ENCODE assay signal across 21 cellular contexts in genomic region chr6:142543576-142543975, GRCh38.
A peak's percentile ranks its signal among the peaks of the same experiment; 100 is the strongest.
DNase-seq lines count a peak whose midpoint lies in the region; ATAC-seq, FAIRE-seq and TF ChIP-seq lines count a peak whose summit lies in the region.
"Had no signal": no experiment of that assay in that cellular context is flagged by ENCODE, and none has a peak within 500 bp of the region (broad histone marks: within the 10 kb centered on the region; RNA-seq: fewer than 3 reads in every experiment).

No MANE protein-coding gene starts in this region.

- no peak overlapping the region for H3K9ac ChIP-seq in Loucy (ENCODE audit: low read depth, low read length, poor library complexity, severe bottlenecking)

- no peak overlapping the region for H3K27ac ChIP-seq in coronary artery
- H3K27ac ChIP-seq: 22Rv1, SK-N-MC had no signal

- no peaks in the 10 kb centered on the region for H3K9me3 ChIP-seq in Loucy (ENCODE audit: insufficient read depth, low read depth, low read length)

- no peaks in the 10 kb centered on the region for H3K36me3 ChIP-seq in Loucy (ENCODE audit: insufficient read depth, low read length)

- H3F3A ChIP-seq in Loucy (ENCODE audit: low read depth): no peaks in the 10 kb centered on the region

- TF ChIP-seq CTCF in Loucy (conservative IDR thresholded peaks at IDR 0.05; ENCODE audit: low read length) (no peak), coronary artery (IDR thresholded peaks at IDR 0.05) (no peak)

- no peaks in the 10 kb centered on the region for H3K9me3 Mint-ChIP-seq in activated T-cell treated with anti-CD3 and anti-CD28 coated beads, Interleukin-2, amount 50 U/mL, for 24 hours
- H3K9me3 Mint-ChIP-seq in activated T-cell treated with anti-CD3 and anti-CD28 coated beads, Interleukin-2, amount 50 U/mL, for 72 hours: no peaks in the 10 kb centered on the region

- no peaks in the 10 kb centered on the region for H3K36me3 Mint-ChIP-seq in activated T-cell treated with anti-CD3 and anti-CD28 coated beads, Interleukin-2, amount 50 U/mL, for 24 hours (ENCODE audit: low read depth)
- H3K36me3 Mint-ChIP-seq in activated T-cell treated with anti-CD3 and anti-CD28 coated beads, Interleukin-2, amount 50 U/mL, for 72 hours (ENCODE audit: insufficient read depth in 2 of 2): no peaks in the 10 kb centered on the region

- H3K4me1 ChIP-seq in Loucy (ENCODE audit: insufficient read depth, low read length, poor library complexity, severe bottlenecking): peaks cover 16% of the 10 kb centered on the region

- H3K27ac Mint-ChIP-seq in activated T-cell treated with anti-CD3 and anti-CD28 coated beads, Interleukin-2, amount 50 U/mL, for 24 hours: peak overlapping the region; percentile 31
- no peak overlapping the region for H3K27ac Mint-ChIP-seq in activated T-cell treated with anti-CD3 and anti-CD28 coated beads, Interleukin-2, amount 50 U/mL, for 72 hours

- H3K4me1 Mint-ChIP-seq in activated T-cell treated with anti-CD3 and anti-CD28 coated beads, Interleukin-2, amount 50 U/mL, for 24 hours (ENCODE audit: low read depth): peaks cover 38% of the 10 kb centered on the region
- H3K4me1 Mint-ChIP-seq in activated T-cell treated with anti-CD3 and anti-CD28 coated beads, Interleukin-2, amount 50 U/mL, for 72 hours (ENCODE audit: low read depth): peaks cover 33% of the 10 kb centered on the region

- H3K4me3 ChIP-seq in Loucy (ENCODE audit: low read length, poor library complexity, severe bottlenecking) (no peak overlapping the region), coronary artery (no peak overlapping the region)
- H3K4me3 ChIP-seq: SK-N-MC had no signal

- no peak overlapping the region for H3K4me2 ChIP-seq in Loucy (ENCODE audit: low read depth, low read length, poor library complexity, severe bottlenecking)

- H3K79me2 ChIP-seq in Loucy (ENCODE audit: insufficient read depth, low read length): no peaks in the 10 kb centered on the region

- no peaks in the 10 kb centered on the region for H3K27me3 Mint-ChIP-seq in activated T-cell treated with anti-CD3 and anti-CD28 coated beads, Interleukin-2, amount 50 U/mL, for 24 hours
- H3K27me3 Mint-ChIP-seq in activated T-cell treated with anti-CD3 and anti-CD28 coated beads, Interleukin-2, amount 50 U/mL, for 72 hours (ENCODE audit: low read depth): no peaks in the 10 kb centered on the region

- ATAC-seq in activated T-cell treated with anti-CD3 and anti-CD28 coated beads, Interleukin-2, amount 50 U/mL, for 72 hours (replicated peaks in 1 of 2): no peak
- ATAC-seq in GM19463 (IDR thresholded peaks at IDR 0.05; ENCODE audit: unreplicated experiment): no peak

- H3K4me3 Mint-ChIP-seq in activated T-cell treated with anti-CD3 and anti-CD28 coated beads, Interleukin-2, amount 50 U/mL, for 24 hours: no peak overlapping the region
- no peak overlapping the region for H3K4me3 Mint-ChIP-seq in activated T-cell treated with anti-CD3 and anti-CD28 coated beads, Interleukin-2, amount 50 U/mL, for 72 hours

- no peak for DNase-seq in activated T-cell treated with anti-CD3 and anti-CD28 coated beads, Interleukin-2, amount 50 U/mL, for 24 hours
- no peak for DNase-seq in activated T-cell treated with anti-CD3 and anti-CD28 coated beads, Interleukin-2, amount 50 U/mL, for 72 hours
- DNase-seq in fibroblast of peridontal ligament (ENCODE audit: extremely low read depth): peak; percentile 61
- DNase-seq in urothelium cell line (ENCODE audit: low spot score): no peak
- no peak for DNase-seq in HUDEP-2 (lab: John Stamatoyannopoulos, UW; ENCODE audit: unreplicated experiment in 76 of 76)
- no peak for DNase-seq in coronary artery (ENCODE audit: low spot score)
- DNase-seq: H7; NCI-H1092; NCI-H1436 treated with DMSO at 0.1 percent for 48 hours; NCI-H1930; NCI-H2227 treated with DMSO at 0.1 percent for 48 hours; NCI-H510A; NK-92 treated with Interleukin-12 subunit alpha and Interleukin-12 subunit beta, amount 100 ng/mL, for 24 hours; SHP77 treated with DMSO at 0.1 percent for 48 hours; SW 1271 had no signal

- H2AFZ ChIP-seq in Loucy (ENCODE audit: low read length): 0 out of 2 replicates have a peak overlapping the region, but pooled peaks have one; percentile 6

- FAIRE-seq in urothelium cell line (lab: Jason Lieb, UNC): peak; percentile 66
- FAIRE-seq: G401.6, GM12892 had no signal

- no peaks in the 10 kb centered on the region for H3K27me3 ChIP-seq in Loucy (ENCODE audit: insufficient read depth, low read length, poor library complexity, severe bottlenecking)

- no peaks in the 10 kb centered on the region for H4K20me1 ChIP-seq in Loucy (ENCODE audit: insufficient read depth, low read length, poor library complexity, severe bottlenecking)

- no peaks in the 10 kb centered on the region for H3K9me2 ChIP-seq in Loucy (replicated peaks; ENCODE audit: low read depth, low read length)
